Comparison of ENCODE assay signal across 33 cellular contexts in the genomic region with DNA sequence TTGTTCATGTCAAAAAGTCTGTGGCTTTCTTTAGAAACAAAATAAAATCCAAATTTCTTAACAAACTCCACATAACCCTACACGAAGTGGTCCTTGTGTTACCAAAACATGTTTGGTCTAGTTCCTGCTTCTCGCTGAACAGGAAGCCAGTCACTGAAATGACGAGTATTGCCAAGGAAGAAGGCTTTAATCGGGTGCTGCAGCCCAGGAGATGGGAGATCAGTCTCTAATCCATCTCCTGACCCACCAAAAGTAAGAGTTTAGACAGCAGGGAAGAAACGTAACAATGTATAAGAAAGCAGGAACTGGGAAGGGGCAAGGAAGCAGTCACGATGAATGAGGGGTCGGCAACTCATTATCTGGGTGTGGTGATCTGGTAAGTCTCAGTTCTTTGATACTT.
"Had no signal": no experiment of that assay in that cellular context is flagged by ENCODE, and none has a peak within 500 bp of the region (broad histone marks: within the 10 kb centered on the region; RNA-seq: fewer than 3 reads in every experiment).

No MANE protein-coding gene starts in this region.

- H3K27me3 Mint-ChIP-seq: T-helper 17 cell had no signal

- H3K4me3 Mint-ChIP-seq: activated naive CD8-positive, alpha-beta T cell treated with anti-CD3 and anti-CD28 coated beads for 36 hours; naive thymus-derived CD4-positive, alpha-beta T cell; neural crest cell; T-helper 17 cell had no signal

- H3K4me1 Mint-ChIP-seq: neural crest cell, T-helper 17 cell had no signal

- H3K27ac ChIP-seq: adrenal gland, body of pancreas, colonic mucosa, gastrocnemius medialis, pancreas, prostate gland, thyroid gland, WERI-Rb-1 had no signal

- H3K27me3 ChIP-seq: adrenal gland, body of pancreas, colonic mucosa, gastrocnemius medialis, pancreas, thyroid gland had no signal

- H3K4me1 ChIP-seq: adrenal gland, colonic mucosa, pancreas, prostate gland, thyroid gland had no signal

- H3K27ac Mint-ChIP-seq: activated naive CD8-positive, alpha-beta T cell treated with anti-CD3 and anti-CD28 coated beads for 36 hours; naive thymus-derived CD4-positive, alpha-beta T cell; T-helper 17 cell had no signal

- H3K36me3 ChIP-seq: adrenal gland, colonic mucosa, gastrocnemius medialis, pancreas, prostate gland, thyroid gland, WERI-Rb-1 had no signal

- H3K9me3 ChIP-seq: adrenal gland, body of pancreas, colonic mucosa, gastrocnemius medialis, pancreas, prostate gland, thyroid gland had no signal

- FAIRE-seq: keratinocyte, pancreas had no signal

- H3K4me3 ChIP-seq: adrenal gland, body of pancreas, colonic mucosa, gastrocnemius medialis, pancreas, prostate gland, thyroid gland had no signal

- ATAC-seq: activated CD4-positive, CD25-positive, alpha-beta regulatory T cell treated with anti-CD3 and anti-CD28 coated beads, Interleukin-2, amount 50 U/mL, for 24 hours; body of pancreas; gastrocnemius medialis; naive thymus-derived CD4-positive, alpha-beta T cell; pancreas; stimulated activated naive CD8-positive, alpha-beta T cell treated with anti-CD3 and anti-CD28 coated beads, Interleukin-15, Interleukin-2, amounts not matched to agents 100 U/mL and 50 U/mL, for 24 hours; T-helper 17 cell had no signal

- DNase-seq: activated CD4-positive, alpha-beta T cell treated with anti-CD3 and anti-CD28 coated beads for 48 hours; activated CD4-positive, alpha-beta T cell treated with anti-CD3 and anti-CD28 coated beads, Interleukin-2, amount 50 U/mL, for 48 hours; activated CD8-positive, alpha-beta memory T cell treated with anti-CD3 and anti-CD28 coated beads for 24 hours; activated effector memory CD4-positive, alpha-beta T cell treated with Interleukin-2 at 50 U/mL for 16 hours; activated naive CD4-positive, alpha-beta T cell treated with Interleukin-2 at 50 U/mL for 16 hours; activated naive CD8-positive, alpha-beta T cell treated with anti-CD3 and anti-CD28 coated beads for 36 hours; adrenal gland; aorta; body of pancreas; cerebellar nuclear complex; colonic mucosa; effector CD8-positive, alpha-beta T cell; erythroblast; gastrocnemius medialis; glutamatergic neuron; hippocampal formation; left cardiac atrium; mammary epithelial cell; naive thymus-derived CD4-positive, alpha-beta T cell; nucleus accumbens; pancreas; stimulated activated CD4-positive, alpha-beta T cell treated with anti-CD3 and anti-CD28 coated beads, Interleukin-2, amount 100 ng/mL, for 48 hours; stimulated activated naive CD8-positive, alpha-beta T cell treated with anti-CD3 and anti-CD28 coated beads, Interleukin-15, Interleukin-2, amounts not matched to agents 100 U/mL and 50 U/mL, for 24 hours; substantia nigra; SW 1271; T-helper 17 cell; T1000; thyroid gland; WERI-Rb-1 had no signal

- H3K36me3 Mint-ChIP-seq: activated naive CD8-positive, alpha-beta T cell treated with anti-CD3 and anti-CD28 coated beads for 36 hours; naive thymus-derived CD4-positive, alpha-beta T cell had no signal
